Comparison of ENCODE assay signal across 8 cellular contexts in genomic region chr13:49996166-49996915, GRCh38. TPM values are rescaled to one million over a fixed set of nuclear protein-coding genes. Genes with fewer than 3 reads are reported as not detected.
A peak's percentile ranks its signal among the peaks of the same experiment; 100 is the strongest.
DNase-seq lines count a peak whose midpoint lies in the region; ATAC-seq and TF ChIP-seq lines count a peak whose summit lies in the region.

No MANE protein-coding gene starts in this region.

- H2AFZ ChIP-seq in osteoblast (ENCODE audit: low read length), result peak overlapping the region; percentile 7

- peak overlapping the region; percentile 82 for H3K4me3 Mint-ChIP-seq in glutamatergic neuron (ENCODE audit: unreplicated experiment)

- H3K9me3 ChIP-seq in osteoblast (ENCODE audit: low read depth, low read length), result no peaks in the 10 kb centered on the region

- H3K36me3 ChIP-seq in osteoblast (ENCODE audit: insufficient read depth, low read length), result peaks cover 7% of the 10 kb centered on the region

- TF ChIP-seq CTCF in glutamatergic neuron (IDR thresholded peaks at IDR 0.05; ENCODE audit: partially characterized antibody, unreplicated experiment), result no peak
- TF ChIP-seq CTCF in osteoblast (IDR thresholded peaks at IDR 0.05; ENCODE audit: extremely low read depth, low read depth, low read length), result no peak

- peak; percentile 51 for ATAC-seq in GM21723 (IDR thresholded peaks at IDR 0.05; ENCODE audit: unreplicated experiment)
- ATAC-seq in SK-N-SH treated with all-trans-retinoic acid at 6 μM for 48 hours, result peak; percentile 81
- peak; percentile 77 for ATAC-seq in activated naive CD4-positive, alpha-beta T cell treated with anti-CD3 and anti-CD28 coated beads, Interleukin-2, amount 50 U/mL, for 72 hours

- H3K4me2 ChIP-seq in osteoblast (ENCODE audit: insufficient read depth, low read length), result peak overlapping the region; percentile 70

- no peaks in the 10 kb centered on the region for H3K27me3 ChIP-seq in osteoblast (ENCODE audit: insufficient read depth, low read length)

- peaks cover 17% of the 10 kb centered on the region for H3K4me1 ChIP-seq in osteoblast (ENCODE audit: insufficient read depth, low read length)

- peak overlapping the region in 1 of 2 donors; percentile 87 for H3K27ac Mint-ChIP-seq in activated naive CD4-positive, alpha-beta T cell treated with anti-CD3 and anti-CD28 coated beads, Interleukin-2, amount 50 U/mL, for 72 hours
- H3K27ac Mint-ChIP-seq in glutamatergic neuron (ENCODE audit: unreplicated experiment), result peak overlapping the region; percentile 38

- H3K27ac ChIP-seq in osteoblast (ENCODE audit: low read depth, low read length) (peak overlapping the region; percentile 70), temporal lobe (ENCODE audit: low read depth, low read length) (peak overlapping the region; percentile 83)

- H3K79me2 ChIP-seq in osteoblast (ENCODE audit: insufficient read depth, low read length), result peaks cover 36% of the 10 kb centered on the region

- H3K27me3 Mint-ChIP-seq in glutamatergic neuron (ENCODE audit: unreplicated experiment), result peaks cover 2% of the 10 kb centered on the region

- H3K4me3 ChIP-seq in osteoblast (ENCODE audit: insufficient read depth, low read length), result peak overlapping the region; percentile 76

- peaks cover 5% of the 10 kb centered on the region for H3K4me1 Mint-ChIP-seq in glutamatergic neuron (ENCODE audit: low read depth, unreplicated experiment)

- H3K36me3 Mint-ChIP-seq in activated naive CD4-positive, alpha-beta T cell treated with anti-CD3 and anti-CD28 coated beads, Interleukin-2, amount 50 U/mL, for 72 hours, result peaks cover 17 to 20% of the 10 kb centered on the region in 2 donors
- no peaks in the 10 kb centered on the region for H3K36me3 Mint-ChIP-seq in glutamatergic neuron (ENCODE audit: unreplicated experiment)

- no peaks in the 10 kb centered on the region for H3K9me3 Mint-ChIP-seq in activated naive CD4-positive, alpha-beta T cell treated with anti-CD3 and anti-CD28 coated beads, Interleukin-2, amount 50 U/mL, for 72 hours
- peaks cover 19% of the 10 kb centered on the region for H3K9me3 Mint-ChIP-seq in glutamatergic neuron (ENCODE audit: unreplicated experiment)

- no peaks in the 10 kb centered on the region for H4K20me1 ChIP-seq in osteoblast (ENCODE audit: insufficient read depth, low read length)

- DNase-seq in DMS79 treated with DMSO at 0.1 percent for 48 hours (lab: John Stamatoyannopoulos, UW) (peak; percentile 66), Kasumi-1 (lab: John Stamatoyannopoulos, UW) (peak; percentile 76 to 78), glutamatergic neuron (peak; percentile 96), osteoblast (ENCODE audit: insufficient read length, low spot score, missing footprints) (peak; percentile 96)
- peak; percentile 87 to 89 for DNase-seq in activated naive CD4-positive, alpha-beta T cell treated with anti-CD3 and anti-CD28 coated beads, Interleukin-2, amount 50 U/mL, for 72 hours (ENCODE audit: low spot score in 2 of 2)

TF ChIP-seq in SK-N-SH treated with all-trans-retinoic acid at 6 μM for 48 hours, 23 proteins besides CTCF, POLR2A, EP300 and RAD21:
- TF ChIP-seq ZC3H10 (CRISPR knock-in tag; IDR thresholded peaks at IDR 0.05) (no peak), ISL1 (CRISPR knock-in tag; IDR thresholded peaks at IDR 0.05) (no peak), GLIS3 (CRISPR knock-in tag; IDR thresholded peaks at IDR 0.05) (peak; percentile 71; the same call in 1 of the 2 replicates), CSDC2 (CRISPR knock-in tag; IDR thresholded peaks at IDR 0.05) (0 out of 2 replicates have a peak, but pooled peaks have one; percentile 37), PPARA (CRISPR knock-in tag; IDR thresholded peaks at IDR 0.05; ENCODE audit: borderline replicate concordance) (no peak), RARB (CRISPR knock-in tag; IDR thresholded peaks at IDR 0.05) (no peak), ZNF565 (CRISPR knock-in tag; conservative IDR thresholded peaks at IDR 0.05; ENCODE audit: low read depth) (no peak), TSHZ2 (CRISPR knock-in tag; IDR thresholded peaks at IDR 0.05) (peak; percentile 55; the same call in 1 of the 2 replicates)

RNA-seq across cellular contexts. Expression of gene TRIM13, which starts 0.5 kb away (rescaled TPM):
- 10 to 100 TPM; 12.2 to 20.7 TPM for total RNA-seq in activated naive CD4-positive, alpha-beta T cell treated with anti-CD3 and anti-CD28 coated beads, Interleukin-2, amount 50 U/mL, for 72 hours
- total RNA-seq in glutamatergic neuron (ENCODE audit: unreplicated experiment) (43.1 TPM), osteoblast (21.7 and 23.6 TPM in 2 replicates), temporal lobe (84.1 TPM)

RNA-seq across cellular contexts. Expression of gene KCNRG, which starts 18.9 kb away (rescaled TPM):
- total RNA-seq in activated naive CD4-positive, alpha-beta T cell treated with anti-CD3 and anti-CD28 coated beads, Interleukin-2, amount 50 U/mL, for 72 hours, result under 1 TPM; 0.23 to 0.31 TPM
- total RNA-seq in glutamatergic neuron (ENCODE audit: unreplicated experiment), result 0.83 TPM
- total RNA-seq in osteoblast, result 4.0 and 5.0 TPM in 2 replicates
- 11.8 TPM for total RNA-seq in temporal lobe

Comparison
In these comparisons a context has a peak if more than half of its experiments do, and no peak if none do; other contexts are left out.
1. Peak in every context shown above with its lines: DNase-seq, ATAC-seq, H3K4me3 ChIP-seq and H3K27ac ChIP-seq.